3 cellular contexts compared by ENCODE assay signal in the genomic region with DNA sequence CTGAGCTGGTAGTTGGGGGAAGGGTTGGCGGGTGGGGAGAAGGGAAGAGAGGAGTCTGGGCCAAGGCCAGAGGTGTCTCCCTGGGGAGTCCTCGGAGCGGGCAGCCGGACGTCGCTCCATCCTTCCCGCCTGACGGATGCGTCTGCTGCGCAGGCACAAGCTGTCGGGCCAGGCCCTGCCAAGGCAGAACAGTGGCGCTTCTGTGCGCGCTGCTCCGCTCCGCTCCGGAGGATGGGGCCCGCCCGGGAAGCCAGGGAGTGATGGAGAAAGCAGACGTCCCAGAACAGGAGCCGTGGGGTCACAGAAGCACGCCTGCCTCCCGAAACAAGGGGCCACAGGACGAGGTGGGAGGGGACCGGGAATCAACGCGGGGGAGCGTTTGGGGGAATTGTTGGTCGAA. TPM values are rescaled to one million over a fixed set of nuclear protein-coding genes. Genes with fewer than 3 reads are reported as not detected.
"Had no signal": no experiment of that assay in that cellular context is flagged by ENCODE, and none has a peak within 500 bp of the region (broad histone marks: within the 10 kb centered on the region; RNA-seq: fewer than 3 reads in every experiment).

No MANE protein-coding gene starts in this region.

RNA-seq across cellular contexts. Expression of a gene that starts 52.6 kb away (rescaled TPM):
- total RNA-seq: activated CD4-positive, alpha-beta T cell treated with anti-CD3 and anti-CD28 coated beads, Interleukin-2, amount 10 ng/mL, durations not matched to agents 7 days and 5 days; astrocyte; Right ventricle myocardium inferior had no signal
